In the genomic region with DNA sequence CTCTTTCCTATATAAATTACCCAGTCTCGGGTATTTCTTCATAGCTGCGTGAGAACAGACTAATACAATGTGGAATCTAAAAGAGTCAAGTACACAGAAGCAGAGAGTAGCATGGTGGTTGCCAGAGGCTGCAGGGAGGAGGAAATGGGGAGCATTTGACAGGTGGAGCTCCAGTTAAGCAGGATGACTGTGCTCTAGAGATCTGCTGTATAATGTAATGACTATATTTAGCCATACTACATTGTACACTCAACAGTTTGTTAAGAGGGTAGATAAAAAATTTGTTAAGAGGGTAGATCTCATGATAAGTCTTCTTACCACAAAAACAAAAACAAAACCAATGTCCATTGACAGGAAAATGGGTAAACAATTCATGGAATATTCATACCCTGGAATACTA, we compare ENCODE assay signal across 29 cellular contexts.
"Had no signal": no experiment of that assay in that cellular context is flagged by ENCODE, and none has a peak within 500 bp of the region (broad histone marks: within the 10 kb centered on the region; RNA-seq: fewer than 3 reads in every experiment).

No MANE protein-coding gene starts in this region.

- H3K36me3 ChIP-seq: ascending aorta, breast epithelium, esophagus squamous epithelium, gastroesophageal sphincter had no signal

- H3K36me3 Mint-ChIP-seq: activated naive CD4-positive, alpha-beta T cell treated with anti-CD3 and anti-CD28 coated beads, Interleukin-2, amount 10 ng/mL, durations not matched to agents 7 days and 5 days had no signal

- H3K27me3 ChIP-seq: ascending aorta, breast epithelium, esophagus squamous epithelium, gastroesophageal sphincter had no signal

- H3K4me1 Mint-ChIP-seq: activated CD4-positive, alpha-beta memory T cell treated with anti-CD3 and anti-CD28 coated beads, Interleukin-2, amount 10 ng/mL, durations not matched to agents 7 days and 5 days; activated CD4-positive, alpha-beta T cell treated with anti-CD3 and anti-CD28 coated beads, Interleukin-2, amount 10 ng/mL, durations not matched to agents 7 days and 5 days; activated naive CD4-positive, alpha-beta T cell treated with anti-CD3 and anti-CD28 coated beads, Interleukin-2, amount 10 ng/mL, durations not matched to agents 7 days and 5 days; activated naive CD8-positive, alpha-beta T cell treated with anti-CD3 and anti-CD28 coated beads, Interleukin-2, amount 10 ng/mL, durations not matched to agents 7 days and 5 days; WTC11 had no signal

- H3K9me3 ChIP-seq: gastroesophageal sphincter had no signal

- DNase-seq: activated CD4-positive, alpha-beta memory T cell treated with anti-CD3 and anti-CD28 coated beads, Interleukin-2, amount 10 ng/mL, durations not matched to agents 7 days and 5 days; activated CD4-positive, alpha-beta T cell treated with anti-CD3 and anti-CD28 coated beads for 1 hour; activated CD4-positive, alpha-beta T cell treated with anti-CD3 and anti-CD28 coated beads for 4 hours; activated CD4-positive, alpha-beta T cell treated with anti-CD3 and anti-CD28 coated beads, Interleukin-2, amount 10 ng/mL, durations not matched to agents 7 days and 5 days; activated CD4-positive, alpha-beta T cell treated with anti-CD3 and anti-CD28 coated beads, Interleukin-2, amount 50 U/mL, for 4 hours; activated CD8-positive, alpha-beta memory T cell treated with anti-CD3 and anti-CD28 coated beads, Interleukin-2, amount 50 U/mL, for 48 hours; activated gamma-delta T cell; activated naive CD4-positive, alpha-beta T cell; activated naive CD4-positive, alpha-beta T cell treated with anti-CD3 and anti-CD28 coated beads, Interleukin-2, amount 10 ng/mL, durations not matched to agents 7 days and 5 days; activated naive CD8-positive, alpha-beta T cell treated with anti-CD3 and anti-CD28 coated beads, Interleukin-2, amount 10 ng/mL, durations not matched to agents 7 days and 5 days; activated T-cell treated with anti-CD3 and anti-CD28 coated beads for 4 hours; activated T-cell treated with anti-CD3 and anti-CD28 coated beads, Interleukin-2, amount 50 U/mL, for 24 hours; activated T-cell treated with anti-CD3 and anti-CD28 coated beads, Interleukin-2, amount 50 U/mL, for 72 hours; caudate nucleus; cortex of kidney; dermis blood vessel endothelial cell; effector CD4-positive, alpha-beta T cell; effector memory CD8-positive, alpha-beta T cell; esophagus squamous epithelium; foreskin melanocyte; T-helper 2 cell had no signal

- H3K27ac Mint-ChIP-seq: activated CD4-positive, alpha-beta memory T cell treated with anti-CD3 and anti-CD28 coated beads, Interleukin-2, amount 10 ng/mL, durations not matched to agents 7 days and 5 days; activated CD4-positive, alpha-beta T cell treated with anti-CD3 and anti-CD28 coated beads, Interleukin-2, amount 10 ng/mL, durations not matched to agents 7 days and 5 days; activated naive CD4-positive, alpha-beta T cell treated with anti-CD3 and anti-CD28 coated beads, Interleukin-2, amount 10 ng/mL, durations not matched to agents 7 days and 5 days; activated naive CD4-positive, alpha-beta T cell treated with anti-CD3 and anti-CD28 coated beads, Interleukin-2, amount 50 U/mL, for 72 hours; activated naive CD8-positive, alpha-beta T cell treated with anti-CD3 and anti-CD28 coated beads, Interleukin-2, amount 10 ng/mL, durations not matched to agents 7 days and 5 days; activated T-cell treated with anti-CD3 and anti-CD28 coated beads, Interleukin-2, amount 50 U/mL, for 24 hours; activated T-cell treated with anti-CD3 and anti-CD28 coated beads, Interleukin-2, amount 50 U/mL, for 72 hours; brain; effector memory CD8-positive, alpha-beta T cell; WTC11 had no signal

- H3K4me3 Mint-ChIP-seq: activated CD4-positive, alpha-beta memory T cell treated with anti-CD3 and anti-CD28 coated beads, Interleukin-2, amount 10 ng/mL, durations not matched to agents 7 days and 5 days; activated CD4-positive, alpha-beta T cell treated with anti-CD3 and anti-CD28 coated beads, Interleukin-2, amount 10 ng/mL, durations not matched to agents 7 days and 5 days; activated naive CD4-positive, alpha-beta T cell treated with anti-CD3 and anti-CD28 coated beads, Interleukin-2, amount 10 ng/mL, durations not matched to agents 7 days and 5 days; activated naive CD8-positive, alpha-beta T cell treated with anti-CD3 and anti-CD28 coated beads, Interleukin-2, amount 10 ng/mL, durations not matched to agents 7 days and 5 days; activated T-cell treated with anti-CD3 and anti-CD28 coated beads, Interleukin-2, amount 50 U/mL, for 24 hours; activated T-cell treated with anti-CD3 and anti-CD28 coated beads, Interleukin-2, amount 50 U/mL, for 72 hours; brain; effector memory CD8-positive, alpha-beta T cell; WTC11 had no signal

- H3K4me3 ChIP-seq: ascending aorta, breast epithelium, esophagus squamous epithelium, gastroesophageal sphincter had no signal

- H3K4me1 ChIP-seq: ascending aorta, breast epithelium, esophagus squamous epithelium, gastroesophageal sphincter had no signal

- H3K27ac ChIP-seq: ascending aorta, breast epithelium, epithelial cell of prostate, esophagus squamous epithelium, gastroesophageal sphincter, VCaP had no signal

- H3K27me3 Mint-ChIP-seq: activated CD4-positive, alpha-beta memory T cell treated with anti-CD3 and anti-CD28 coated beads, Interleukin-2, amount 10 ng/mL, durations not matched to agents 7 days and 5 days; activated CD4-positive, alpha-beta T cell treated with anti-CD3 and anti-CD28 coated beads, Interleukin-2, amount 10 ng/mL, durations not matched to agents 7 days and 5 days; activated naive CD4-positive, alpha-beta T cell treated with anti-CD3 and anti-CD28 coated beads, Interleukin-2, amount 10 ng/mL, durations not matched to agents 7 days and 5 days had no signal

- ATAC-seq: activated naive CD4-positive, alpha-beta T cell treated with anti-CD3 and anti-CD28 coated beads, Interleukin-2, amount 50 U/mL, for 72 hours; activated T-cell treated with anti-CD3 and anti-CD28 coated beads, Interleukin-2, amount 50 U/mL, for 72 hours; effector memory CD8-positive, alpha-beta T cell; gastroesophageal sphincter; WTC11 had no signal
